ENCODE assay signal across 14 cellular contexts in genomic region chr19:604355-604754, GRCh38. TPM values are rescaled to one million over a fixed set of nuclear protein-coding genes. Genes with fewer than 3 reads are reported as not detected.
A peak's percentile ranks its signal among the peaks of the same experiment; 100 is the strongest.
DNase-seq lines count a peak whose midpoint lies in the region; ATAC-seq and TF ChIP-seq lines count a peak whose summit lies in the region.
"Had no signal": no experiment of that assay in that cellular context is flagged by ENCODE, and none has a peak within 500 bp of the region (broad histone marks: within the 10 kb centered on the region; RNA-seq: fewer than 3 reads in every experiment).

No MANE protein-coding gene starts in this region.

- H3K9me3 ChIP-seq in MM.1S (replicated peaks; ENCODE audit: insufficient read depth, low read length): no peaks in the 10 kb centered on the region
- H3K9me3 ChIP-seq in naive thymus-derived CD4-positive, alpha-beta T cell (ENCODE audit: control insufficient read depth in 2 of 3, low read length in 3 of 3): no peaks in the 10 kb centered on the region

- no peaks in the 10 kb centered on the region for H4K20me1 ChIP-seq in MM.1S (ENCODE audit: insufficient read depth, low read length)

- no peak overlapping the region for H3K27ac ChIP-seq in MM.1S (ENCODE audit: low read length)
- no peak overlapping the region for H3K27ac ChIP-seq in naive thymus-derived CD4-positive, alpha-beta T cell (ENCODE audit: low read depth, low read length)

- H3K9me3 Mint-ChIP-seq in naive thymus-derived CD4-positive, alpha-beta T cell: peaks cover 0 to 4% (median 0%) of the 10 kb centered on the region in 11 donors

- no peak overlapping the region for H2AFZ ChIP-seq in MM.1S (ENCODE audit: low read length)

- H3K9ac ChIP-seq in MM.1S (ENCODE audit: low read length): no peak overlapping the region

- no peaks in the 10 kb centered on the region for H3K36me3 ChIP-seq in MM.1S (replicated peaks; ENCODE audit: insufficient read depth, low read length)
- no peaks in the 10 kb centered on the region for H3K36me3 ChIP-seq in naive thymus-derived CD4-positive, alpha-beta T cell (ENCODE audit: control insufficient read depth in 2 of 3, insufficient read depth in 3 of 3, low read length in 3 of 3)

- intact Hi-C loops in naive thymus-derived CD4-positive, alpha-beta T cell (cut with micrococcal nuclease): no loop called here

- no peaks in the 10 kb centered on the region for H3K4me1 ChIP-seq in MM.1S (ENCODE audit: low read length)
- H3K4me1 ChIP-seq in naive thymus-derived CD4-positive, alpha-beta T cell (ENCODE audit: control insufficient read depth in 2 of 2, insufficient read depth in 2 of 2, low read length in 2 of 2): peaks cover 0 to 4% of the 10 kb centered on the region in 2 donors

- no peaks in the 10 kb centered on the region for H3K9me2 ChIP-seq in MM.1S (replicated peaks; ENCODE audit: insufficient read depth, low read length)

- CTCF ChIA-PET in naive thymus-derived CD4-positive, alpha-beta T cell (lab: Charles Lee): no interaction called here

- H3K27ac Mint-ChIP-seq in naive thymus-derived CD4-positive, alpha-beta T cell: peak overlapping the region in 1 of 9 donors; percentile 58
- H3K27ac Mint-ChIP-seq: HFFc6 had no signal

- no peak overlapping the region for H3K4me3 ChIP-seq in MM.1S (ENCODE audit: low read length)
- H3K4me3 ChIP-seq in naive thymus-derived CD4-positive, alpha-beta T cell (ENCODE audit: low read length): no peak overlapping the region

- peak; percentile 52 for ATAC-seq in naive thymus-derived CD4-positive, alpha-beta T cell
- no peak for ATAC-seq in HG03025 (IDR thresholded peaks at IDR 0.05; ENCODE audit: low FRiP score, unreplicated experiment)

- H3K4me3 Mint-ChIP-seq in naive thymus-derived CD4-positive, alpha-beta T cell: no peak overlapping the region
- H3K4me3 Mint-ChIP-seq: HFFc6 had no signal

- peak; percentile 42 for DNase-seq in ELR (ENCODE audit: low read depth)
- peak; percentile 33 for DNase-seq in MM.1S
- peak; percentile 80 for DNase-seq in activated CD8-positive, alpha-beta memory T cell treated with anti-CD3 and anti-CD28 coated beads, Interleukin-2, amount 50 U/mL, for 48 hours
- peak in 2 of 9 donors; percentile 34 to 59 for DNase-seq in naive thymus-derived CD4-positive, alpha-beta T cell
- DNase-seq in NCI-H2081 (lab: John Stamatoyannopoulos, UW): no peak
- DNase-seq in DMS153 treated with DMSO at 0.1 percent for 48 hours (lab: John Stamatoyannopoulos, UW; ENCODE audit: unreplicated experiment): no peak
- no peak for DNase-seq in SK-N-DZ (ENCODE audit: low spot score)
- DNase-seq: amniotic stem cell, DMS79 treated with DMSO at 0.1 percent for 48 hours, HFFc6, NCI-H2107 had no signal

- H3K27me3 Mint-ChIP-seq in naive thymus-derived CD4-positive, alpha-beta T cell: no peaks in the 10 kb centered on the region

- H3K4me1 Mint-ChIP-seq in naive thymus-derived CD4-positive, alpha-beta T cell: peaks cover 0 to 4% (median 0%) of the 10 kb centered on the region in 7 donors

- H3K36me3 Mint-ChIP-seq in naive thymus-derived CD4-positive, alpha-beta T cell: no peaks in the 10 kb centered on the region

- no peaks in the 10 kb centered on the region for H3F3A ChIP-seq in MM.1S (ENCODE audit: insufficient read depth, low read length)

- H3K27me3 ChIP-seq in MM.1S (replicated peaks; ENCODE audit: insufficient read depth, low read length): peaks cover 19% of the 10 kb centered on the region
- H3K27me3 ChIP-seq in naive thymus-derived CD4-positive, alpha-beta T cell (ENCODE audit: control insufficient read depth in 2 of 2, insufficient read depth in 2 of 2, low read length in 2 of 2): no peaks in the 10 kb centered on the region

- POLR2A ChIA-PET in naive thymus-derived CD4-positive, alpha-beta T cell (lab: Charles Lee): interaction anchor here (0.6 kb wide), 1 partner anchor 18 kb away, joined by 3 read pairs; no protein-coding TSS in a partner anchor

- no peak for TF ChIP-seq CTCF in MM.1S (IDR thresholded peaks at IDR 0.05; ENCODE audit: low read length)

- H3K79me2 ChIP-seq in MM.1S (ENCODE audit: low read length): no peaks in the 10 kb centered on the region

- H3K4me2 ChIP-seq in MM.1S (ENCODE audit: low read depth, low read length): no peak overlapping the region

RNA-seq across cellular contexts. Expression of gene HCN2, which starts 14.7 kb away (rescaled TPM):
- total RNA-seq in naive thymus-derived CD4-positive, alpha-beta T cell: 1 to 10 TPM in 4 of 5 experiments, under 1 TPM in 1; 0.93 to 2.6 (median 2.2) TPM
- polyA plus RNA-seq in naive thymus-derived CD4-positive, alpha-beta T cell: not detected
- polyA plus RNA-seq in SK-N-DZ (2014; cell fraction: cytosol; rRNA removed): 2.9 and 3.2 TPM in 2 replicates
- 3.0 and 5.0 TPM in 2 replicates for polyA plus RNA-seq in SK-N-DZ (2014; cell fraction: nucleus; rRNA removed)

RNA-seq across cellular contexts. Expression of gene POLRMT, which starts 29.0 kb away (rescaled TPM):
- 100 to 1,000 TPM in 1 of 5 experiments, 10 to 100 TPM in 4; 61.2 to 105 (median 71.3) TPM for total RNA-seq in naive thymus-derived CD4-positive, alpha-beta T cell
- polyA plus RNA-seq in naive thymus-derived CD4-positive, alpha-beta T cell: 10 to 100 TPM; 37.4 to 51.8 TPM
- polyA plus RNA-seq in SK-N-DZ (2014; cell fraction: cytosol; rRNA removed): 49.8 and 61.6 TPM in 2 replicates
- 285 and 379 TPM in 2 replicates for polyA plus RNA-seq in SK-N-DZ (2014; cell fraction: nucleus; rRNA removed)

RNA-seq across cellular contexts. Expression of gene BSG, which starts 32.0 kb away (rescaled TPM):
- 100 to 1,000 TPM; 109 to 247 (median 120) TPM for total RNA-seq in naive thymus-derived CD4-positive, alpha-beta T cell
- polyA plus RNA-seq in naive thymus-derived CD4-positive, alpha-beta T cell: 100 to 1,000 TPM; 246 to 349 TPM
- 842 and 849 TPM in 2 replicates for polyA plus RNA-seq in SK-N-DZ (2014; cell fraction: cytosol; rRNA removed)
- 345 and 387 TPM in 2 replicates for polyA plus RNA-seq in SK-N-DZ (2014; cell fraction: nucleus; rRNA removed)

RNA-seq across cellular contexts. Expression of gene FGF22, which starts 35.3 kb away (rescaled TPM):
- total RNA-seq in naive thymus-derived CD4-positive, alpha-beta T cell: 1 to 10 TPM in 2 of 5 experiments, under 1 TPM in 2, not detected in 1; 0.17 to 1.8 (median 0.95) TPM
- polyA plus RNA-seq in naive thymus-derived CD4-positive, alpha-beta T cell: not detected
- 1.8 TPM in 1 of 2 replicates, not detected in the other for polyA plus RNA-seq in SK-N-DZ (2014; cell fraction: cytosol; rRNA removed)
- 1.5 and 3.3 TPM in 2 replicates for polyA plus RNA-seq in SK-N-DZ (2014; cell fraction: nucleus; rRNA removed)
- total RNA-seq: endothelial cell of umbilical vein; T-helper 1 cell treated with Interleukin-12 subunit alpha and Interleukin-12 subunit beta and Interleukin-4 antibody, amounts not matched to agents 30 ng/mL and 1 ng/mL, for 36 hours had no signal

RNA-seq across cellular contexts. Expression of gene RNF126, which starts 58.7 kb away (rescaled TPM):
- total RNA-seq in naive thymus-derived CD4-positive, alpha-beta T cell: 100 to 1,000 TPM in 3 of 5 experiments, 10 to 100 TPM in 2; 75.1 to 110 (median 101) TPM
- 10 to 100 TPM; 55.3 to 70.3 TPM for polyA plus RNA-seq in naive thymus-derived CD4-positive, alpha-beta T cell
- 60.8 and 67.6 TPM in 2 replicates for polyA plus RNA-seq in SK-N-DZ (2014; cell fraction: cytosol; rRNA removed)
- polyA plus RNA-seq in SK-N-DZ (2014; cell fraction: nucleus; rRNA removed): 98.8 and 99.8 TPM in 2 replicates

Comparison
In these comparisons a context has a peak if more than half of its experiments do, and no peak if none do; other contexts are left out.
1. DNase-seq: peak in ELR (single experiment), MM.1S (single experiment) and activated CD8-positive, alpha-beta memory T cell treated with anti-CD3 and anti-CD28 coated beads, Interleukin-2, amount 50 U/mL, for 48 hours (single experiment); none in NCI-H2081 (0 of 2), DMS153 treated with DMSO at 0.1 percent for 48 hours (single experiment) and SK-N-DZ (single experiment).